Comparison of ENCODE assay signal across 14 cellular contexts in genomic region chr13:32897296-32897695, GRCh38.
"Had no signal": no experiment of that assay in that cellular context is flagged by ENCODE, and none has a peak within 500 bp of the region (broad histone marks: within the 10 kb centered on the region; RNA-seq: fewer than 3 reads in every experiment).

No MANE protein-coding gene starts in this region.

- DNase-seq: effector memory CD4-positive, alpha-beta T cell; kidney glomerular epithelial cell; nucleus accumbens; ovary; right cardiac atrium; stimulated activated CD4-positive, alpha-beta T cell treated with anti-CD3 and anti-CD28 coated beads, Interleukin-4, amount 100 ng/mL, for 1 hour; stimulated activated CD8-positive, alpha-beta memory T cell treated with anti-CD3 and anti-CD28 coated beads, Interleukin-4, amount 100 ng/mL, for 48 hours; stimulated activated naive CD8-positive, alpha-beta T cell treated with anti-CD3 and anti-CD28 coated beads, Interleukin-15, Interleukin-2, amounts not matched to agents 100 U/mL and 50 U/mL, for 24 hours; thyroid gland had no signal

- H3K9me3 ChIP-seq: esophagus muscularis mucosa, ovary, suprapubic skin, thyroid gland had no signal

- H3K4me1 ChIP-seq: neural progenitor cell, thyroid gland had no signal

- H2AFZ ChIP-seq: hepatocyte, neural progenitor cell had no signal

- H3K4me2 ChIP-seq: hepatocyte, neural progenitor cell had no signal

- H3K9ac ChIP-seq: neural progenitor cell had no signal

- H3K36me3 ChIP-seq: esophagus muscularis mucosa, neural progenitor cell, ovary, suprapubic skin, thyroid gland had no signal

- H3K27me3 ChIP-seq: esophagus muscularis mucosa, hepatocyte, neural progenitor cell, ovary, suprapubic skin, thyroid gland had no signal

- H3K27ac ChIP-seq: epithelial cell of prostate, esophagus muscularis mucosa, hepatocyte, neural progenitor cell, ovary, suprapubic skin, thyroid gland had no signal

- H3K4me3 ChIP-seq: esophagus muscularis mucosa, hepatocyte, neural progenitor cell, ovary, suprapubic skin, thyroid gland had no signal
